ENCODE assay signal across 1 cellular context in the genomic region with DNA sequence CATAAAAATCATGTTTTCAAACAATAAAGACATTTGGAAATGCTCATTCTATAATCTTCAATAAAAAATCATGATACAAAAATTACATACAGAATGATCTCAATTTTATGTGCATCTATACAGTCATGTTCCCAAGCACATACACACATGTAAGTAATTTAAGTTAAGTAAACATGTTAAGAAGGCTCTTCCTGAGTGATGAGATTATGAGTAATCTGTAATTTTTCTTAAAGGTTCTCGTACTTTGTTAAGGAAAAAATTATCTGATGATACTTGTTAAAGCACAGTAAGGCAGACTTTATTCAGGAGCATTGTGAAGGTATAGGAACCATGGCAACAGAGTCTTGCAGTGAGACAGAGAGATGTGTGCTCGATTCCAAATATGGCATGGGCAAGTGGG.
TF ChIP-seq lines count a peak whose summit lies in the region.

No MANE protein-coding gene starts in this region.

TF ChIP-seq in IMR-90, 13 proteins besides CTCF, POLR2A, EP300 and RAD21:
- TF ChIP-seq, protein P1, sequence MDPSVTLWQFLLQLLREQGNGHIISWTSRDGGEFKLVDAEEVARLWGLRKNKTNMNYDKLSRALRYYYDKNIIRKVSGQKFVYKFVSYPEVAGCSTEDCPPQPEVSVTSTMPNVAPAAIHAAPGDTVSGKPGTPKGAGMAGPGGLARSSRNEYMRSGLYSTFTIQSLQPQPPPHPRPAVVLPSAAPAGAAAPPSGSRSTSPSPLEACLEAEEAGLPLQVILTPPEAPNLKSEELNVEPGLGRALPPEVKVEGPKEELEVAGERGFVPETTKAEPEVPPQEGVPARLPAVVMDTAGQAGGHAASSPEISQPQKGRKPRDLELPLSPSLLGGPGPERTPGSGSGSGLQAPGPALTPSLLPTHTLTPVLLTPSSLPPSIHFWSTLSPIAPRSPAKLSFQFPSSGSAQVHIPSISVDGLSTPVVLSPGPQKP (IDR thresholded peaks at IDR 0.05; ENCODE audit: borderline replicate concordance, low read depth, low read length): no peak
- TF ChIP-seq MXI1 (IDR thresholded peaks at IDR 0.05; ENCODE audit: borderline replicate concordance, low read depth, low read length) (no peak), FOS (IDR thresholded peaks at IDR 0.05; ENCODE audit: low read depth, low read length) (no peak), BHLHE40 (IDR thresholded peaks at IDR 0.05; ENCODE audit: low read depth, low read length) (no peak), NFE2L2 (IDR thresholded peaks at IDR 0.05; ENCODE audit: low read depth, low read length) (no peak), CEBPB (IDR thresholded peaks at IDR 0.05; ENCODE audit: low read depth, low read length) (no peak), RCOR1 (IDR thresholded peaks at IDR 0.05; ENCODE audit: insufficient replicate concordance, low read length) (no peak), RFX5 (IDR thresholded peaks at IDR 0.05; ENCODE audit: low read depth, low read length) (no peak), CHD1 (IDR thresholded peaks at IDR 0.05; ENCODE audit: low read depth, low read length) (no peak), MAFK (IDR thresholded peaks at IDR 0.05; ENCODE audit: low read depth, low read length) (no peak), SMC3 (IDR thresholded peaks at IDR 0.05; ENCODE audit: low read depth, low read length) (no peak), MAZ (IDR thresholded peaks at IDR 0.05; ENCODE audit: borderline replicate concordance, low read depth, low read length) (no peak)
- TF ChIP-seq, protein P2, sequence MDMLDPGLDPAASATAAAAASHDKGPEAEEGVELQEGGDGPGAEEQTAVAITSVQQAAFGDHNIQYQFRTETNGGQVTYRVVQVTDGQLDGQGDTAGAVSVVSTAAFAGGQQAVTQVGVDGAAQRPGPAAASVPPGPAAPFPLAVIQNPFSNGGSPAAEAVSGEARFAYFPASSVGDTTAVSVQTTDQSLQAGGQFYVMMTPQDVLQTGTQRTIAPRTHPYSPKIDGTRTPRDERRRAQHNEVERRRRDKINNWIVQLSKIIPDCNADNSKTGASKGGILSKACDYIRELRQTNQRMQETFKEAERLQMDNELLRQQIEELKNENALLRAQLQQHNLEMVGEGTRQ (IDR thresholded peaks at IDR 0.05; ENCODE audit: low read depth, low read length): no peak
TF ChIP-seq in IMR-90: peak in this region for 0.
